In the genomic region with DNA sequence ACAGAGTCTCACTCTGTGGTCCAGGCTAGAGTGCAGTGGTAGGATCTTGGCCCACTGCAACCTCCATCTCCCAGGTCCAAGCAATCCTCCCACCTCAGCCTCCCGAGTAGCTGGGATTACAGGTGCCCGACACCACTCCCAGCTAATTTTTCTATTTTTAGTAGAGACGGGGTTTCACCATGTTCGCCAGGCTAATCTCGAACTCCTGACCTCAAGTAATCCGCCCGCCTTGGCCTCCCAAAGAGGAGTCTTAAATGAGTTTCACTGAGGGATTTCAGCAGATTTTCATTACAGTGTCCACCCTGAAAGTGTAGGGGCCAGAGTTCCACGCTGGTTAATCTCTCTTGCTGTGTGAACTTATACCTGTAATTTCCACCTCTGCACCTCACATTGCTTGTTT, we compare ENCODE assay signal across 1 cellular context.
TF ChIP-seq lines count a peak whose summit lies in the region.

No MANE protein-coding gene starts in this region.

TF ChIP-seq in HepG2, 621 proteins besides CTCF, POLR2A, EP300 and RAD21:
- TF ChIP-seq ISX (CRISPR knock-in tag; conservative IDR thresholded peaks at IDR 0.05) (no peak), ZNF816 (CRISPR knock-in tag; IDR thresholded peaks at IDR 0.05; ENCODE audit: borderline replicate concordance) (0 out of 2 replicates have a peak, but pooled peaks have one; percentile 3), ZNF75D (CRISPR knock-in tag; IDR thresholded peaks at IDR 0.05; ENCODE audit: borderline replicate concordance) (0 out of 2 replicates have a peak, but pooled peaks have one; percentile 21), NAIF1 (CRISPR knock-in tag; IDR thresholded peaks at IDR 0.05; ENCODE audit: borderline replicate concordance) (peak; percentile 10; the same call in 1 of the 2 replicates), ZNF569 (CRISPR knock-in tag; IDR thresholded peaks at IDR 0.05; ENCODE audit: borderline replicate concordance) (no peak)
- TF ChIP-seq, protein P1, sequence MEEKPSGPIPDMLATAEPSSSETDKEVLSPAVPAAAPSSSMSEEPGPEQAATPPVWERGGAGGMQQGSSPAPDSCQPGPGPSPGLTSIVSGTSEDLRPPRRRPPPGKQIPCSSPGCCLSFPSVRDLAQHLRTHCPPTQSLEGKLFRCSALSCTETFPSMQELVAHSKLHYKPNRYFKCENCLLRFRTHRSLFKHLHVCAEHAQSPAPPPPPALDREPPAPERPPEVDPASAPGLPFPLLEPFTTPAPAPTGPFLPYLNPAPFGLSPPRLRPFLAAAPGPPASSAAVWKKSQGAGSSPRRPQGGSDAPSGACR (CRISPR knock-in tag; IDR thresholded peaks at IDR 0.05): no peak
